In the genomic region with DNA sequence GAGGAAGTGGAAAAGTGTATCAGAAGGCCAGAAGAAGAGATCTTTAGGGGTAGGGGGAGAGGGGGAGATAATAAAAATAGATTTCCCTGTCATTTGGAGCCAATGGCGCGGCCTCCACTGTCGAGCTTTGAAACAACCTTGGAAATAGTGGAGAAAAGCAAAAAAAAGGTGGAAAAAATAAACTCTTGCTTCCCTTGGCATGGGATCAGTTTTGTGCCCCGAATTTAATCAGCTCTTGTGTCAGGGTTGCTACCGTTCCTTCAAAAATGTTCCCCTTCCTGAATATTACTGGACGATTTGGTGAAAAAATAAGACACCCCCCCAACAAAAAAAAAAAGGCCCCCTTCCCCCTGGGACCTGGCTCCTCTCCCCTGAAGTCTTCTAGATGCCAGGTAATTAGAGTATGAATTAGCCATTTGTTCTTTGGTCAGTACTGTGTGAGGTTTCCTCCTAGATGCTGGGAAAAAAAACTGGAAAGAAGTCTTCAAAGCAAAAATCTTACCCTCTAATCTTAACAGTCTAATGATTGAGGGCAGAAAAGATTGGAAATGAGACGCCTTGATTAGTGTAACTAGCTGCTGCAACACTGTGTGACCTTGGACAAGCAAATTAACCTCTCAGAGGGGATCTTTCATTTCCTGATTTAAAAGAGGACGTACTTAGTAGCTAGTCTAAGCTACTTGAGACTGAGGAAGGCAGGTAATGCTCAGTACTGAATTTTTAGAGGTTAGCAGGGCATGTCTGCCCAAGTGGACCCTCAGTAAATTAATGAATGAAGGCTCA, we compare ENCODE assay signal across 1 cellular context.
A peak's percentile ranks its signal among the peaks of the same experiment; 100 is the strongest.
TF ChIP-seq lines count a peak whose summit lies in the region.

No MANE protein-coding gene starts in this region.

TF ChIP-seq in K562, 482 proteins besides CTCF, POLR2A, EP300 and RAD21 (continues in another document):
- TF ChIP-seq, protein P1, sequence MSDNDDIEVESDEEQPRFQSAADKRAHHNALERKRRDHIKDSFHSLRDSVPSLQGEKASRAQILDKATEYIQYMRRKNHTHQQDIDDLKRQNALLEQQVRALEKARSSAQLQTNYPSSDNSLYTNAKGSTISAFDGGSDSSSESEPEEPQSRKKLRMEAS (CRISPR knock-in tag; IDR thresholded peaks at IDR 0.05) = no peak
- TF ChIP-seq FOXJ3 (CRISPR knock-in tag; IDR thresholded peaks at IDR 0.05) = no peak
- peak; percentile 5; the same call in 1 of the 2 replicates for TF ChIP-seq NCOA1 (IDR thresholded peaks at IDR 0.05; ENCODE audit: low read depth)
- TF ChIP-seq LCOR (CRISPR knock-in tag; IDR thresholded peaks at IDR 0.05) = no peak
- TF ChIP-seq, protein P2, sequence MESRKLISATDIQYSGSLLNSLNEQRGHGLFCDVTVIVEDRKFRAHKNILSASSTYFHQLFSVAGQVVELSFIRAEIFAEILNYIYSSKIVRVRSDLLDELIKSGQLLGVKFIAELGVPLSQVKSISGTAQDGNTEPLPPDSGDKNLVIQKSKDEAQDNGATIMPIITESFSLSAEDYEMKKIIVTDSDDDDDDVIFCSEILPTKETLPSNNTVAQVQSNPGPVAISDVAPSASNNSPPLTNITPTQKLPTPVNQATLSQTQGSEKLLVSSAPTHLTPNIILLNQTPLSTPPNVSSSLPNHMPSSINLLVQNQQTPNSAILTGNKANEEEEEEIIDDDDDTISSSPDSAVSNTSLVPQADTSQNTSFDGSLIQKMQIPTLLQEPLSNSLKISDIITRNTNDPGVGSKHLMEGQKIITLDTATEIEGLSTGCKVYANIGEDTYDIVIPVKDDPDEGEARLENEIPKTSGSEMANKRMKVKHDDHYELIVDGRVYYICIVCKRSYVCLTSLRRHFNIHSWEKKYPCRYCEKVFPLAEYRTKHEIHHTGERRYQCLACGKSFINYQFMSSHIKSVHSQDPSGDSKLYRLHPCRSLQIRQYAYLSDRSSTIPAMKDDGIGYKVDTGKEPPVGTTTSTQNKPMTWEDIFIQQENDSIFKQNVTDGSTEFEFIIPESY (CRISPR knock-in tag; IDR thresholded peaks at IDR 0.05) = no peak
- TF ChIP-seq PRDM10 (IDR thresholded peaks at IDR 0.05; ENCODE audit: partially characterized antibody) = no peak
- TF ChIP-seq, protein P3, sequence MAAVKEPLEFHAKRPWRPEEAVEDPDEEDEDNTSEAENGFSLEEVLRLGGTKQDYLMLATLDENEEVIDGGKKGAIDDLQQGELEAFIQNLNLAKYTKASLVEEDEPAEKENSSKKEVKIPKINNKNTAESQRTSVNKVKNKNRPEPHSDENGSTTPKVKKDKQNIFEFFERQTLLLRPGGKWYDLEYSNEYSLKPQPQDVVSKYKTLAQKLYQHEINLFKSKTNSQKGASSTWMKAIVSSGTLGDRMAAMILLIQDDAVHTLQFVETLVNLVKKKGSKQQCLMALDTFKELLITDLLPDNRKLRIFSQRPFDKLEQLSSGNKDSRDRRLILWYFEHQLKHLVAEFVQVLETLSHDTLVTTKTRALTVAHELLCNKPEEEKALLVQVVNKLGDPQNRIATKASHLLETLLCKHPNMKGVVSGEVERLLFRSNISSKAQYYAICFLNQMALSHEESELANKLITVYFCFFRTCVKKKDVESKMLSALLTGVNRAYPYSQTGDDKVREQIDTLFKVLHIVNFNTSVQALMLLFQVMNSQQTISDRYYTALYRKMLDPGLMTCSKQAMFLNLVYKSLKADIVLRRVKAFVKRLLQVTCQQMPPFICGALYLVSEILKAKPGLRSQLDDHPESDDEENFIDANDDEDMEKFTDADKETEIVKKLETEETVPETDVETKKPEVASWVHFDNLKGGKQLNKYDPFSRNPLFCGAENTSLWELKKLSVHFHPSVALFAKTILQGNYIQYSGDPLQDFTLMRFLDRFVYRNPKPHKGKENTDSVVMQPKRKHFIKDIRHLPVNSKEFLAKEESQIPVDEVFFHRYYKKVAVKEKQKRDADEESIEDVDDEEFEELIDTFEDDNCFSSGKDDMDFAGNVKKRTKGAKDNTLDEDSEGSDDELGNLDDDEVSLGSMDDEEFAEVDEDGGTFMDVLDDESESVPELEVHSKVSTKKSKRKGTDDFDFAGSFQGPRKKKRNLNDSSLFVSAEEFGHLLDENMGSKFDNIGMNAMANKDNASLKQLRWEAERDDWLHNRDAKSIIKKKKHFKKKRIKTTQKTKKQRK (IDR thresholded peaks at IDR 0.05; ENCODE audit: borderline replicate concordance, low read depth, low read length) = no peak
- TF ChIP-seq VEZF1 (CRISPR knock-in tag; IDR thresholded peaks at IDR 0.05) = no peak
- TF ChIP-seq FOXP1 (CRISPR knock-in tag; IDR thresholded peaks at IDR 0.05) = no peak
- TF ChIP-seq KAT2B (IDR thresholded peaks at IDR 0.05; ENCODE audit: low read depth, low read length) = no peak
- TF ChIP-seq FOXJ2 (tag; IDR thresholded peaks at IDR 0.05) = no peak
- 0 out of 2 replicates have a peak, but pooled peaks have one; percentile 44 for TF ChIP-seq PHB2 (IDR thresholded peaks at IDR 0.05; ENCODE audit: low read depth)
- no peak for TF ChIP-seq MCM2 (IDR thresholded peaks at IDR 0.05; ENCODE audit: low read depth)
- no peak for TF ChIP-seq HNRNPUL1 (IDR thresholded peaks at IDR 0.05; ENCODE audit: low read length)
- TF ChIP-seq EHMT2 (IDR thresholded peaks at IDR 0.05) = no peak
- peak; percentile 58; the same call in 1 of the 2 replicates for TF ChIP-seq KAT7 (CRISPR knock-in tag; IDR thresholded peaks at IDR 0.05; ENCODE audit: borderline replicate concordance)
- TF ChIP-seq HDAC1 (IDR thresholded peaks at IDR 0.05) = peak in 1 of 2 experiments; percentile 47; a peak in 2 of 4 replicates
- TF ChIP-seq ZFPM2 (CRISPR knock-in tag; IDR thresholded peaks at IDR 0.05) = no peak
- TF ChIP-seq DACH1 (IDR thresholded peaks at IDR 0.05; ENCODE audit: partially characterized antibody) = no peak
- no peak for TF ChIP-seq SMARCC2 (IDR thresholded peaks at IDR 0.05; ENCODE audit: low read depth)
- TF ChIP-seq HDAC8 (tag; IDR thresholded peaks at IDR 0.05) = no peak
- no peak for TF ChIP-seq PURB (CRISPR knock-in tag; IDR thresholded peaks at IDR 0.05; ENCODE audit: low read depth)
- no peak for TF ChIP-seq ZNF583 (CRISPR knock-in tag; IDR thresholded peaks at IDR 0.05)
- no peak for TF ChIP-seq MECOM (CRISPR knock-in tag; IDR thresholded peaks at IDR 0.05)
- TF ChIP-seq SMC3 (conservative IDR thresholded peaks at IDR 0.05; ENCODE audit: insufficient read depth, low read depth, low read length) = no peak
- TF ChIP-seq, protein P4, sequence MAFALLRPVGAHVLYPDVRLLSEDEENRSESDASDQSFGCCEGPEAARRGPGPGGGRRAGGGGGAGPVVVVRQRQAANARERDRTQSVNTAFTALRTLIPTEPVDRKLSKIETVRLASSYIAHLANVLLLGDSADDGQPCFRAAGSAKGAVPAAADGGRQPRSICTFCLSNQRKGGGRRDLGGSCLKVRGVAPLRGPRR (CRISPR knock-in tag; IDR thresholded peaks at IDR 0.05) = 0 out of 2 replicates have a peak, but pooled peaks have one; percentile 20
- no peak for TF ChIP-seq TEAD4 (IDR thresholded peaks at IDR 0.05; ENCODE audit: low read length)
- TF ChIP-seq TEAD4 (CRISPR knock-in tag; IDR thresholded peaks at IDR 0.05; ENCODE audit: borderline replicate concordance) = no peak
- no peak for TF ChIP-seq MIER1 (IDR thresholded peaks at IDR 0.05; ENCODE audit: low read depth)
- TF ChIP-seq TAF1 (IDR thresholded peaks at IDR 0.05; ENCODE audit: control insufficient read depth, extremely low read depth, insufficient read depth, low read length, severe bottlenecking) = no peak
- peak; percentile 31; the same call in 1 of the 2 replicates for TF ChIP-seq SMARCE1 (IDR thresholded peaks at IDR 0.05)
- no peak for TF ChIP-seq STAG1 (CRISPR knock-in tag; IDR thresholded peaks at IDR 0.05; ENCODE audit: borderline replicate concordance)
- TF ChIP-seq ZNF253 (CRISPR knock-in tag; conservative IDR thresholded peaks at IDR 0.05) = no peak
- TF ChIP-seq ZNF717 (CRISPR knock-in tag; IDR thresholded peaks at IDR 0.05) = no peak
- TF ChIP-seq TAF7 (tag; IDR thresholded peaks at IDR 0.05) = no peak; the same call in 1 of the 2 replicates
- TF ChIP-seq, protein P5, sequence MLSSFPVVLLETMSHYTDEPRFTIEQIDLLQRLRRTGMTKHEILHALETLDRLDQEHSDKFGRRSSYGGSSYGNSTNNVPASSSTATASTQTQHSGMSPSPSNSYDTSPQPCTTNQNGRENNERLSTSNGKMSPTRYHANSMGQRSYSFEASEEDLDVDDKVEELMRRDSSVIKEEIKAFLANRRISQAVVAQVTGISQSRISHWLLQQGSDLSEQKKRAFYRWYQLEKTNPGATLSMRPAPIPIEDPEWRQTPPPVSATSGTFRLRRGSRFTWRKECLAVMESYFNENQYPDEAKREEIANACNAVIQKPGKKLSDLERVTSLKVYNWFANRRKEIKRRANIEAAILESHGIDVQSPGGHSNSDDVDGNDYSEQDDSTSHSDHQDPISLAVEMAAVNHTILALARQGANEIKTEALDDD (IDR thresholded peaks at IDR 0.05) = peak; percentile 78
- TF ChIP-seq SIRT6 (IDR thresholded peaks at IDR 0.05; ENCODE audit: low read depth, low read length) = no peak
- TF ChIP-seq ZNF121 (CRISPR knock-in tag; conservative IDR thresholded peaks at IDR 0.05) = no peak
- TF ChIP-seq, protein P6, sequence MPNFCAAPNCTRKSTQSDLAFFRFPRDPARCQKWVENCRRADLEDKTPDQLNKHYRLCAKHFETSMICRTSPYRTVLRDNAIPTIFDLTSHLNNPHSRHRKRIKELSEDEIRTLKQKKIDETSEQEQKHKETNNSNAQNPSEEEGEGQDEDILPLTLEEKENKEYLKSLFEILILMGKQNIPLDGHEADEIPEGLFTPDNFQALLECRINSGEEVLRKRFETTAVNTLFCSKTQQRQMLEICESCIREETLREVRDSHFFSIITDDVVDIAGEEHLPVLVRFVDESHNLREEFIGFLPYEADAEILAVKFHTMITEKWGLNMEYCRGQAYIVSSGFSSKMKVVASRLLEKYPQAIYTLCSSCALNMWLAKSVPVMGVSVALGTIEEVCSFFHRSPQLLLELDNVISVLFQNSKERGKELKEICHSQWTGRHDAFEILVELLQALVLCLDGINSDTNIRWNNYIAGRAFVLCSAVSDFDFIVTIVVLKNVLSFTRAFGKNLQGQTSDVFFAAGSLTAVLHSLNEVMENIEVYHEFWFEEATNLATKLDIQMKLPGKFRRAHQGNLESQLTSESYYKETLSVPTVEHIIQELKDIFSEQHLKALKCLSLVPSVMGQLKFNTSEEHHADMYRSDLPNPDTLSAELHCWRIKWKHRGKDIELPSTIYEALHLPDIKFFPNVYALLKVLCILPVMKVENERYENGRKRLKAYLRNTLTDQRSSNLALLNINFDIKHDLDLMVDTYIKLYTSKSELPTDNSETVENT (CRISPR knock-in tag; IDR thresholded peaks at IDR 0.05) = no peak
- TF ChIP-seq, protein P7, sequence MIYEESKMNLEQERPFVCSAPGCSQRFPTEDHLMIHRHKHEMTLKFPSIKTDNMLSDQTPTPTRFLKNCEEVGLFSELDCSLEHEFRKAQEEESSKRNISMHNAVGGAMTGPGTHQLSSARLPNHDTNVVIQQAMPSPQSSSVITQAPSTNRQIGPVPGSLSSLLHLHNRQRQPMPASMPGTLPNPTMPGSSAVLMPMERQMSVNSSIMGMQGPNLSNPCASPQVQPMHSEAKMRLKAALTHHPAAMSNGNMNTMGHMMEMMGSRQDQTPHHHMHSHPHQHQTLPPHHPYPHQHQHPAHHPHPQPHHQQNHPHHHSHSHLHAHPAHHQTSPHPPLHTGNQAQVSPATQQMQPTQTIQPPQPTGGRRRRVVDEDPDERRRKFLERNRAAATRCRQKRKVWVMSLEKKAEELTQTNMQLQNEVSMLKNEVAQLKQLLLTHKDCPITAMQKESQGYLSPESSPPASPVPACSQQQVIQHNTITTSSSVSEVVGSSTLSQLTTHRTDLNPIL (CRISPR knock-in tag; IDR thresholded peaks at IDR 0.05) = no peak
- TF ChIP-seq NCOA2 (IDR thresholded peaks at IDR 0.05; ENCODE audit: partially characterized antibody in 2 of 2) = no peak
- TF ChIP-seq, protein P8, sequence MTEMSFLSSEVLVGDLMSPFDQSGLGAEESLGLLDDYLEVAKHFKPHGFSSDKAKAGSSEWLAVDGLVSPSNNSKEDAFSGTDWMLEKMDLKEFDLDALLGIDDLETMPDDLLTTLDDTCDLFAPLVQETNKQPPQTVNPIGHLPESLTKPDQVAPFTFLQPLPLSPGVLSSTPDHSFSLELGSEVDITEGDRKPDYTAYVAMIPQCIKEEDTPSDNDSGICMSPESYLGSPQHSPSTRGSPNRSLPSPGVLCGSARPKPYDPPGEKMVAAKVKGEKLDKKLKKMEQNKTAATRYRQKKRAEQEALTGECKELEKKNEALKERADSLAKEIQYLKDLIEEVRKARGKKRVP (CRISPR knock-in tag; IDR thresholded peaks at IDR 0.05) = no peak
- no peak; the same call in 1 of the 2 replicates for TF ChIP-seq ZNF584 (CRISPR knock-in tag; IDR thresholded peaks at IDR 0.05; ENCODE audit: low read depth)
- peak; percentile 38; the same call in 1 of the 2 replicates for TF ChIP-seq ZNF76 (CRISPR knock-in tag; IDR thresholded peaks at IDR 0.05; ENCODE audit: borderline replicate concordance)
- TF ChIP-seq MCM7 (IDR thresholded peaks at IDR 0.05) = no peak
